Comparison of ENCODE assay signal across 8 cellular contexts in the genomic region with DNA sequence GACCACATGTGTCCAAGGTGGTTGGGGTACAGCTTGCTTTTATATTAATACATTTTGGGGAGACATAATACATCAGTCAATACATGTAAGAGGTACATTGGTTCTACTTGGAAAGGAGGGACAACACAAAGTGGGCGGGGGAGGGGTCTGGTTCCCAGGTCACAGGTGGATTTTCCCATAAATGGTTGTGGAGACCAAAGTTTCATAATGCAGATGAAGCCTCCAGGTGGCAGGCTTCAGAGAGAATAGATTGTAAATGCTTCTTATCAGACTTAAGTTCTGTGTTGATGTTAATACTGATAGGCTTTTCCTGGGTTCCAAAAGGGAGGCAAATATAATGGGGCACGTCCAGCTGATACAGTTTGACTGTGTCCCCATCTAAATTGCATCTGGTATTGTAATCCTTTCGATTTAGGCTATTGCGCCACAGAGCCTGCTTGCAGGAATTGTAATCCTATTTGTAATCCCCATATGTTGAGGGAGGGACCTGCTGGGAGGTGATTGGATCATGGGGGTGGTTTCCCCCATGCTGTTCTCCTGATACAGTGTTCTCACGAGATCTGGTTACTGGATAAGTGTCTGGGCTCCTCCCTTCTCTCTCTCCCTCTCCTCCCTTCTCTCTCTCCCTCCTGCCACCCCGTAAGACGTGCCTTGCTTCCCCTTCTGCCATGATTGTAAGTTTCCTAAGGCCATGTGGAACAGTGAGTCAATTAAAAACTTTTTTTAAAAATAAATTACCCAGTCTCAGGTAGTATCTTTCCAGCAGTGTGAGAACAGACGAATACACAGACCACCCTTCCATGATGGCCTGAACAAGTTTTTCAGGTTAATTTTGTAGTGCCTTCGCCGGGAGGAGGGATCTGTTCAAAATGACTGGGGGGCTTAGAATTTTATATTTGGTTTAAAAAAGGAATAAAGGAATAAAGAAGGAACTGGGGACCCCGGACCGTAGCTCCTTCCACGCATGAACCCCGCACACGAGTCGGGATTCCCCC. TPM values are rescaled to one million over a fixed set of nuclear protein-coding genes. Genes with fewer than 3 reads are reported as not detected.
A peak's percentile ranks its signal among the peaks of the same experiment; 100 is the strongest.
DNase-seq lines count a peak whose midpoint lies in the region; ATAC-seq and TF ChIP-seq lines count a peak whose summit lies in the region.

No MANE protein-coding gene starts in this region.

- H4K20me1 ChIP-seq in DND-41 (ENCODE audit: insufficient read depth, low read length) = no peaks in the 10 kb centered on the region

- H3K4me1 ChIP-seq in DND-41 (ENCODE audit: insufficient read depth, low read length) = peaks cover 36% of the 10 kb centered on the region

- no peaks in the 10 kb centered on the region for H3K27me3 ChIP-seq in DND-41 (ENCODE audit: insufficient read depth, low read length, poor library complexity)

- H3K9me3 ChIP-seq in DND-41 (ENCODE audit: insufficient read depth, low read length, severe bottlenecking) = no peaks in the 10 kb centered on the region

- no peak for TF ChIP-seq RAD21 in Ishikawa (IDR thresholded peaks at IDR 0.05; ENCODE audit: low read depth)

- H3K36me3 ChIP-seq in DND-41 (ENCODE audit: insufficient read depth, low read length) = no peaks in the 10 kb centered on the region

- H3K27ac ChIP-seq in DND-41 (ENCODE audit: low read length) = peak overlapping the region; percentile 74

- no peaks in the 10 kb centered on the region for H3K79me2 ChIP-seq in DND-41 (ENCODE audit: insufficient read depth, low read length)

- TF ChIP-seq EP300 in Ishikawa (IDR thresholded peaks at IDR 0.05; ENCODE audit: borderline replicate concordance) = no peak

- H2AFZ ChIP-seq in DND-41 (ENCODE audit: low read depth, low read length) = peak overlapping the region; percentile 93

- H3K9ac ChIP-seq in DND-41 (ENCODE audit: low read depth, low read length) = peak overlapping the region; percentile 80

- TF ChIP-seq CTCF in DND-41 (IDR thresholded peaks at IDR 0.05; ENCODE audit: borderline replicate concordance, extremely low read depth, low read length, poor library complexity, severe bottlenecking) = peak; percentile 28

- DNase-seq in DND-41 (peak; percentile 43), T1000 (lab: John Stamatoyannopoulos, UW) (peak; percentile 72), fibroblast of the conjunctiva (ENCODE audit: low read depth) (peak; percentile 78), renal cortical epithelial cell (ENCODE audit: low read depth) (peak; percentile 42), NK-92 (lab: John Stamatoyannopoulos, UW; ENCODE audit: unreplicated experiment) (no peak), NCI-H187 (lab: John Stamatoyannopoulos, UW) (no peak)

- peak overlapping the region; percentile 62 for H3K4me2 ChIP-seq in DND-41 (ENCODE audit: insufficient read depth, low read length)

- peak overlapping the region; percentile 74 to 75 for H3K4me3 ChIP-seq in DND-41 (ENCODE audit: low read depth in 1 of 2, low read length in 2 of 2)

- ATAC-seq in DND-41 (ENCODE audit: insufficient read depth, low read depth) = peak; percentile 22; the same call in 1 of the 3 replicates
- no peak for ATAC-seq in HG02973 (IDR thresholded peaks at IDR 0.05; ENCODE audit: unreplicated experiment)

TF ChIP-seq in Ishikawa, 13 proteins besides CTCF, POLR2A, EP300 and RAD21:
- TF ChIP-seq CEBPB (IDR thresholded peaks at IDR 0.05) (peak; percentile 87), NFIC (IDR thresholded peaks at IDR 0.05) (no peak), FOXM1 (IDR thresholded peaks at IDR 0.05; ENCODE audit: borderline replicate concordance, low read depth) (no peak), YY1 (IDR thresholded peaks at IDR 0.05; ENCODE audit: low read depth) (peak; percentile 26; the same call in 1 of the 2 replicates)
- TF ChIP-seq, protein P1, sequence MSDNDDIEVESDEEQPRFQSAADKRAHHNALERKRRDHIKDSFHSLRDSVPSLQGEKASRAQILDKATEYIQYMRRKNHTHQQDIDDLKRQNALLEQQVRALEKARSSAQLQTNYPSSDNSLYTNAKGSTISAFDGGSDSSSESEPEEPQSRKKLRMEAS (IDR thresholded peaks at IDR 0.05) = peak; percentile 45; the same call in 1 of the 2 replicates
- TF ChIP-seq, protein P2, sequence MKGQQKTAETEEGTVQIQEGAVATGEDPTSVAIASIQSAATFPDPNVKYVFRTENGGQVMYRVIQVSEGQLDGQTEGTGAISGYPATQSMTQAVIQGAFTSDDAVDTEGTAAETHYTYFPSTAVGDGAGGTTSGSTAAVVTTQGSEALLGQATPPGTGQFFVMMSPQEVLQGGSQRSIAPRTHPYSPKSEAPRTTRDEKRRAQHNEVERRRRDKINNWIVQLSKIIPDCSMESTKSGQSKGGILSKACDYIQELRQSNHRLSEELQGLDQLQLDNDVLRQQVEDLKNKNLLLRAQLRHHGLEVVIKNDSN (IDR thresholded peaks at IDR 0.05) = no peak

RNA-seq across cellular contexts. Expression of a gene that starts 44.9 kb away (rescaled TPM):
- 24.3 and 28.7 TPM in 2 replicates for total RNA-seq in renal cortical epithelial cell

Comparison
In these comparisons a context has a peak if more than half of its experiments do, and no peak if none do; other contexts are left out.
1. DNase-seq: peak in DND-41 (single experiment), T1000 (single experiment), fibroblast of the conjunctiva (single experiment) and renal cortical epithelial cell (single experiment); none in NK-92 (single experiment) and NCI-H187 (0 of 2).